ENCODE assay signal across 14 cellular contexts in the genomic region with DNA sequence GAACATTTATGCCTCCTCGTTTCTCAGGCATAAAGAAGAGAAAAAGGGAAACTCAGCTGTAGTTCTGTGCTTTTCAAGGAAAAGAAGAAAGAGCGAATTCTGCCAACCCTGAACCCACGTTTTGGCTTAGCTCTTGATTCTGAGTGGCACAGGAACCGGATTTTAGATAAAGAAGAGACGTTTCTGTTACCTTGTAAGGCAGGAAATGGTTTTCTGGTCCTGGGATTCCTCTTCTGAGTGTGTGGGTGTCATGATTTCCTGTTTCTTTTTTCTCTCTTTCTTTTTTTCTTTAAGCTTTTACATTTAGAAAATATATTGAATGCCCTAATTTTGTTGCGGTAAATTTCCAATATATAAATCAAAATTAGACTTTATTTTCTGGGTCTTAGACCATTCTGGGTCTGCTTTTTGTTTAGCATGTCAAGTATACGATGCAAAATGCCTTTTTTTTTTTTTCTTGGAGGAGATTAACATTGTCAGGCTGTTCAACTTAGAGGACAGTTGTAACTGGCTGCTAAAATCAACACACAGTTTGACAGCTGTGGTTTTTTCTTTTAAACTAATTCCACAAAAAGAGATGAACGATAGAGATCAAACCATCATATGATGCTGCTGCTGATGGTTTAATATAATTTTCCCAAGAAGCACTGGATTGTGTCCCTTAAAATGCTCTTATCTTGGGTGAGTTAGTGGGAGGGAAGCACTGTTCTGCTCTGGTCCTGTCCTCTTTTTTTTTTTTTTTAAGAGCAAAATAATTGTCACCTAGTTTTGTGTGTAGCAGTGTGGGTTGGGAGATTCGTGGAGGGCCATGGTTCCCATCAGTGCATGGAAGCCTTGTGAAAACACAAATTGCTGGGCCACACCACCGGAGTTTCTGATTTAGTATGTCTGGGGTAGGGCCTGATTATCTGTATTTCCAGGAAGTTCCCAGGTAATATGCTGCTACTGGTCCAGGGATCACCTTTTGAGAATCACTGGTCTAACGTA.
DNase-seq lines count a peak whose midpoint lies in the region; ATAC-seq and TF ChIP-seq lines count a peak whose summit lies in the region.
"Had no signal": no experiment of that assay in that cellular context is flagged by ENCODE, and none has a peak within 500 bp of the region (broad histone marks: within the 10 kb centered on the region; RNA-seq: fewer than 3 reads in every experiment).

No MANE protein-coding gene starts in this region.

- H3K27me3 Mint-ChIP-seq in activated CD4-positive, alpha-beta T cell treated with anti-CD3 and anti-CD28 coated beads, Interleukin-2, amount 10 ng/mL, durations not matched to agents 7 days and 5 days = no peaks in the 10 kb centered on the region
- H3K27me3 Mint-ChIP-seq in activated CD4-positive, alpha-beta memory T cell treated with anti-CD3 and anti-CD28 coated beads, Interleukin-2, amount 10 ng/mL, durations not matched to agents 7 days and 5 days = no peaks in the 10 kb centered on the region
- H3K27me3 Mint-ChIP-seq in natural killer cell treated with Interleukin-12 subunit alpha and Interleukin-12 subunit beta and Interleukin-15 and Interleukin-18, amount 100 ng/mL, for 72 hours = no peaks in the 10 kb centered on the region
- peaks cover 4% of the 10 kb centered on the region for H3K27me3 Mint-ChIP-seq in nephron progenitor cell (ENCODE audit: low read depth, poor library complexity)

- H3K4me3 Mint-ChIP-seq in activated CD4-positive, alpha-beta T cell treated with anti-CD3 and anti-CD28 coated beads, Interleukin-2, amount 10 ng/mL, durations not matched to agents 7 days and 5 days = peak overlapping the region; percentile 65
- peak overlapping the region; percentile 64 for H3K4me3 Mint-ChIP-seq in activated CD4-positive, alpha-beta memory T cell treated with anti-CD3 and anti-CD28 coated beads, Interleukin-2, amount 10 ng/mL, durations not matched to agents 7 days and 5 days
- H3K4me3 Mint-ChIP-seq in natural killer cell treated with Interleukin-12 subunit alpha and Interleukin-12 subunit beta and Interleukin-15 and Interleukin-18, amount 100 ng/mL, for 72 hours = peak overlapping the region; percentile 78
- no peak overlapping the region for H3K4me3 Mint-ChIP-seq in nephron progenitor cell

- peak; percentile 52 for DNase-seq in activated CD4-positive, alpha-beta T cell treated with anti-CD3 and anti-CD28 coated beads, Interleukin-2, amount 10 ng/mL, durations not matched to agents 7 days and 5 days
- no peak for DNase-seq in activated CD4-positive, alpha-beta T cell treated with anti-CD3 and anti-CD28 coated beads for 1 hour
- DNase-seq in activated CD4-positive, alpha-beta memory T cell treated with anti-CD3 and anti-CD28 coated beads, Interleukin-2, amount 10 ng/mL, durations not matched to agents 7 days and 5 days = no peak
- no peak for DNase-seq in natural killer cell treated with Interleukin-12 subunit alpha and Interleukin-12 subunit beta and Interleukin-15 and Interleukin-18, amount 100 ng/mL, for 72 hours (ENCODE audit: low spot score)
- DNase-seq in SKM-1 (lab: John Stamatoyannopoulos, UW; ENCODE audit: unreplicated experiment) (no peak), NCI-H1694 (lab: John Stamatoyannopoulos, UW) (no peak), nephron progenitor cell (no peak)
- DNase-seq: activated CD8-positive, alpha-beta memory T cell treated with anti-CD3 and anti-CD28 coated beads, Interleukin-2, amount 50 U/mL, for 48 hours; DMS79 treated with DMSO at 0.1 percent for 48 hours; hippocampal formation; NCI-H2171; nucleus accumbens; upper lobe of left lung had no signal

- CTCF ChIA-PET in activated CD4-positive, alpha-beta T cell treated with anti-CD3 and anti-CD28 coated beads, Interleukin-2, amount 10 ng/mL, durations not matched to agents 7 days and 5 days (lab: Charles Lee) = interaction anchor here (0.6 to 1.6 kb wide), 5 partner anchors 9 to 737 kb away, joined by 3 to 4 read pairs (median 4); no protein-coding TSS in a partner anchor
- CTCF ChIA-PET in activated CD4-positive, alpha-beta memory T cell treated with anti-CD3 and anti-CD28 coated beads, Interleukin-2, amount 10 ng/mL, durations not matched to agents 7 days and 5 days (lab: Charles Lee) = interaction anchor here (0.7 to 1.5 kb wide), 3 partner anchors 23 to 87 kb away, joined by 3 to 4 read pairs (median 3); no protein-coding TSS in a partner anchor

- peak overlapping the region; percentile 95 for H3K27ac Mint-ChIP-seq in activated CD4-positive, alpha-beta T cell treated with anti-CD3 and anti-CD28 coated beads, Interleukin-2, amount 10 ng/mL, durations not matched to agents 7 days and 5 days
- H3K27ac Mint-ChIP-seq in activated CD4-positive, alpha-beta memory T cell treated with anti-CD3 and anti-CD28 coated beads, Interleukin-2, amount 10 ng/mL, durations not matched to agents 7 days and 5 days = peak overlapping the region; percentile 94
- H3K27ac Mint-ChIP-seq in natural killer cell treated with Interleukin-12 subunit alpha and Interleukin-12 subunit beta and Interleukin-15 and Interleukin-18, amount 100 ng/mL, for 72 hours = peak overlapping the region; percentile 90 to 93
- no peak overlapping the region for H3K27ac Mint-ChIP-seq in nephron progenitor cell

- peaks cover 42% of the 10 kb centered on the region for H3K36me3 Mint-ChIP-seq in activated CD4-positive, alpha-beta T cell treated with anti-CD3 and anti-CD28 coated beads, Interleukin-2, amount 10 ng/mL, durations not matched to agents 7 days and 5 days (ENCODE audit: low read depth)
- H3K36me3 Mint-ChIP-seq in activated CD4-positive, alpha-beta memory T cell treated with anti-CD3 and anti-CD28 coated beads, Interleukin-2, amount 10 ng/mL, durations not matched to agents 7 days and 5 days (ENCODE audit: low read depth) = peaks cover 71% of the 10 kb centered on the region
- peaks cover 5% of the 10 kb centered on the region for H3K36me3 Mint-ChIP-seq in natural killer cell treated with Interleukin-12 subunit alpha and Interleukin-12 subunit beta and Interleukin-15 and Interleukin-18, amount 100 ng/mL, for 72 hours
- H3K36me3 Mint-ChIP-seq in nephron progenitor cell (ENCODE audit: low read depth) = no peaks in the 10 kb centered on the region

- peaks cover 64% of the 10 kb centered on the region for H3K4me1 Mint-ChIP-seq in activated CD4-positive, alpha-beta T cell treated with anti-CD3 and anti-CD28 coated beads, Interleukin-2, amount 10 ng/mL, durations not matched to agents 7 days and 5 days
- H3K4me1 Mint-ChIP-seq in activated CD4-positive, alpha-beta memory T cell treated with anti-CD3 and anti-CD28 coated beads, Interleukin-2, amount 10 ng/mL, durations not matched to agents 7 days and 5 days = peaks cover 75% of the 10 kb centered on the region
- H3K4me1 Mint-ChIP-seq in natural killer cell treated with Interleukin-12 subunit alpha and Interleukin-12 subunit beta and Interleukin-15 and Interleukin-18, amount 100 ng/mL, for 72 hours (ENCODE audit: low read depth in 2 of 2) = peaks cover 20 to 21% of the 10 kb centered on the region in 2 donors
- H3K4me1 Mint-ChIP-seq in nephron progenitor cell = no peaks in the 10 kb centered on the region

- H3K9me3 Mint-ChIP-seq in activated CD4-positive, alpha-beta T cell treated with anti-CD3 and anti-CD28 coated beads, Interleukin-2, amount 10 ng/mL, durations not matched to agents 7 days and 5 days = peaks cover 36% of the 10 kb centered on the region
- H3K9me3 Mint-ChIP-seq in activated CD4-positive, alpha-beta memory T cell treated with anti-CD3 and anti-CD28 coated beads, Interleukin-2, amount 10 ng/mL, durations not matched to agents 7 days and 5 days = peaks cover 23% of the 10 kb centered on the region
- H3K9me3 Mint-ChIP-seq in natural killer cell treated with Interleukin-12 subunit alpha and Interleukin-12 subunit beta and Interleukin-15 and Interleukin-18, amount 100 ng/mL, for 72 hours = peaks cover 3% of the 10 kb centered on the region
- H3K9me3 Mint-ChIP-seq in nephron progenitor cell = peaks cover 12% of the 10 kb centered on the region

- ATAC-seq in GM21423 (IDR thresholded peaks at IDR 0.05; ENCODE audit: unreplicated experiment) = peak; percentile 56
- peak; percentile 71 to 75 for ATAC-seq in natural killer cell treated with Interleukin-12 subunit alpha and Interleukin-12 subunit beta and Interleukin-15 and Interleukin-18, amount 100 ng/mL, for 72 hours

- TF ChIP-seq CTCF in nephron progenitor cell (IDR thresholded peaks at IDR 0.05) = no peak

- POLR2A ChIA-PET in activated CD4-positive, alpha-beta T cell treated with anti-CD3 and anti-CD28 coated beads, Interleukin-2, amount 10 ng/mL, durations not matched to agents 7 days and 5 days (lab: Charles Lee) = no interaction called here
- POLR2A ChIA-PET in activated CD4-positive, alpha-beta memory T cell treated with anti-CD3 and anti-CD28 coated beads, Interleukin-2, amount 10 ng/mL, durations not matched to agents 7 days and 5 days (lab: Charles Lee) = interaction anchor here (0.7 to 2.3 kb wide), 14 partner anchors 9 to 192 kb away, joined by 3 to 21 read pairs (median 4); no protein-coding TSS in a partner anchor
